ENCODE assay signal across 35 cellular contexts in genomic region chr12:114334395-114334794, GRCh38.
DNase-seq lines count a peak whose midpoint lies in the region; ATAC-seq, FAIRE-seq and TF ChIP-seq lines count a peak whose summit lies in the region.
"Had no signal": no experiment of that assay in that cellular context is flagged by ENCODE, and none has a peak within 500 bp of the region (broad histone marks: within the 10 kb centered on the region; RNA-seq: fewer than 3 reads in every experiment).

No MANE protein-coding gene starts in this region.

- intact Hi-C loops in Right ventricle myocardium inferior (cut with DNase I) (no loop called here), K562 (cut with micrococcal nuclease) (no loop called here)

- H3K4me1 ChIP-seq in cardiac muscle cell (ENCODE audit: low read depth), result peaks cover 28% of the 10 kb centered on the region
- no peaks in the 10 kb centered on the region for H3K4me1 ChIP-seq in K562 (replicated peaks in 1 of 2; ENCODE audit: control insufficient read depth in 2 of 2, insufficient read depth in 2 of 2, low read length in 2 of 2)
- H3K4me1 ChIP-seq: A549, BE2C, BLaER1, Caco-2 had no signal

- H3K27ac ChIP-seq in cardiac muscle cell (peak overlapping the region; percentile 91), K562 (ENCODE audit: extremely low read depth, low read depth, low read length) (no peak overlapping the region)
- H3K27ac ChIP-seq: 22Rv1; A549; BLaER1; BLaER1 treated with 17β-estradiol and CSF1 and Interleukin-3, amounts not matched to agents 10 nM and 100 nM; C4-2B had no signal

- ATAC-seq in Right ventricle myocardium inferior, result no peak
- no peak for ATAC-seq in WTC11
- no peak for ATAC-seq in K562
- no peak for ATAC-seq in HG03139 (IDR thresholded peaks at IDR 0.05; ENCODE audit: unreplicated experiment)
- ATAC-seq in HG03135 (IDR thresholded peaks at IDR 0.05; ENCODE audit: unreplicated experiment), result no peak
- ATAC-seq: A549; CD8-positive, alpha-beta T cell had no signal

- H3K4me3 Mint-ChIP-seq in WTC11, result no peak overlapping the region
- H3K4me3 Mint-ChIP-seq: B cell; CD14-positive monocyte; CD4-positive, alpha-beta memory T cell; CD4-positive, alpha-beta T cell; CD4-positive, CD25-positive, alpha-beta regulatory T cell; CD8-positive, alpha-beta memory T cell; CD8-positive, alpha-beta T cell had no signal

- H3K79me2 ChIP-seq in K562 (ENCODE audit: control insufficient read depth, insufficient read depth, low read length), result no peaks in the 10 kb centered on the region

- WGBS in K562 (ENCODE audit: insufficient coverage, low coverage, missing lambda C conversion rate), result 10% methylated on average over 3 of the region's 5 CpGs

- no peaks in the 10 kb centered on the region for H3K9me1 ChIP-seq in K562 (ENCODE audit: control insufficient read depth, insufficient read depth, low read length)

- no peak for DNase-seq in cardiac muscle cell (ENCODE audit: low read depth in 1 of 2, low spot score in 1 of 2)
- no peak for DNase-seq in Right ventricle myocardium inferior (ENCODE audit: missing footprints)
- no peak for DNase-seq in WTC11 (ENCODE audit: low spot score)
- no peak for DNase-seq in K562 (ENCODE audit: extremely low read depth in 1 of 4, low spot score in 3 of 4)
- DNase-seq: 8988T; ACHN; AML-193; BE2C; C1 segment of cervical spinal cord; Caco-2; Calu3; CD4-positive, alpha-beta memory T cell; CD4-positive, alpha-beta T cell; CD4-positive, CD25-positive, alpha-beta regulatory T cell; CD8-positive, alpha-beta memory T cell; CD8-positive, alpha-beta T cell; COR-L47; DMS 273 treated with DMSO at 0.1 percent for 48 hours; DMS153; DMS53; DMS79; DMS79 treated with DMSO at 0.1 percent for 48 hours; DND-41; EL had no signal

- H3K27ac Mint-ChIP-seq in WTC11, result no peak overlapping the region
- H3K27ac Mint-ChIP-seq: B cell; CD14-positive monocyte; CD4-positive, alpha-beta memory T cell; CD4-positive, alpha-beta T cell; CD4-positive, CD25-positive, alpha-beta regulatory T cell; CD8-positive, alpha-beta memory T cell; CD8-positive, alpha-beta T cell had no signal

- H3K4me3 ChIP-seq in cardiac muscle cell (no peak overlapping the region), K562 (no peak overlapping the region)
- H3K4me3 ChIP-seq: A549; BLaER1; BLaER1 treated with 17β-estradiol and CSF1 and Interleukin-3, amounts not matched to agents 10 nM and 100 nM had no signal

- peaks cover 25% of the 10 kb centered on the region for H3K9me3 Mint-ChIP-seq in WTC11

- BruUV-seq in K562 (replicated peaks; lab: Mats Ljungman, UMichigan), result no TSS peak

- no peak for TF ChIP-seq CTCF in cardiac muscle cell (IDR thresholded peaks at IDR 0.05; ENCODE audit: low read depth, low read length)
- no peak for TF ChIP-seq CTCF in WTC11 (IDR thresholded peaks at IDR 0.05)
- TF ChIP-seq CTCF in K562 (IDR thresholded peaks at IDR 0.05 in 2 of 3, conservative IDR thresholded peaks at IDR 0.05 in 1 of 3; ENCODE audit: insufficient read depth in 2 of 3, low read depth in 1 of 3, low read length in 3 of 3), result no peak

- in situ Hi-C loops in K562 (cut with MboI), result no loop called here

- TF ChIP-seq POLR2A in K562 (conservative IDR thresholded peaks at IDR 0.05), result no peak

- H3K9ac ChIP-seq in K562 (ENCODE audit: insufficient read depth in 1 of 2, low read depth in 2 of 2, low read length in 2 of 2), result no peak overlapping the region
- H3K9ac ChIP-seq: BLaER1; BLaER1 treated with 17β-estradiol and CSF1 and Interleukin-3, amounts not matched to agents 10 nM and 100 nM had no signal

- H3K9me3 ChIP-seq in cardiac muscle cell (ENCODE audit: low read depth) (no peaks in the 10 kb centered on the region), K562 (replicated peaks; ENCODE audit: control insufficient read depth, insufficient read depth, low read depth, low read length) (no peaks in the 10 kb centered on the region)
- H3K9me3 ChIP-seq: A549, BE2C, BLaER1, Caco-2 had no signal

- no peak overlapping the region for H3K4me2 ChIP-seq in K562 (ENCODE audit: insufficient read depth, low read length)
- H3K4me2 ChIP-seq: A549; BLaER1; BLaER1 treated with 17β-estradiol and CSF1 and Interleukin-3, amounts not matched to agents 10 nM and 100 nM had no signal

- no peaks in the 10 kb centered on the region for H4K20me1 ChIP-seq in K562 (replicated peaks; ENCODE audit: control insufficient read depth, insufficient read depth, low read length)
- H4K20me1 ChIP-seq: BLaER1; BLaER1 treated with 17β-estradiol and CSF1 and Interleukin-3, amounts not matched to agents 10 nM and 100 nM had no signal

- H3K27me3 Mint-ChIP-seq in WTC11 (ENCODE audit: low read depth), result peaks cover 10% of the 10 kb centered on the region
- H3K27me3 Mint-ChIP-seq: CD4-positive, CD25-positive, alpha-beta regulatory T cell had no signal

- FAIRE-seq in K562 (lab: Jason Lieb, UNC), result no peak
- FAIRE-seq: A204.1, A549, D721Med had no signal

- H3K27me3 ChIP-seq in cardiac muscle cell (no peaks in the 10 kb centered on the region), K562 (ENCODE audit: control insufficient read depth in 2 of 2, insufficient read depth in 2 of 2, low read length in 2 of 2) (no peaks in the 10 kb centered on the region)
- H3K27me3 ChIP-seq: BE2C; BLaER1; BLaER1 treated with 17β-estradiol and CSF1 and Interleukin-3, amounts not matched to agents 10 nM and 100 nM had no signal

- POLR2A ChIA-PET in WTC11 (lab: Charles Lee) (no interaction called here), K562 (lab: Yijun Ruan, JAX) (interaction anchor here (0.6 kb wide), 1 partner anchor 199 kb away, joined by 3 read pairs; no protein-coding TSS in a partner anchor)

- TF ChIP-seq RAD21 in K562 (CRISPR knock-in tag; conservative IDR thresholded peaks at IDR 0.05 in 1 of 2, IDR thresholded peaks at IDR 0.05 in 1 of 2), result no peak

- no peaks in the 10 kb centered on the region for H3K36me3 ChIP-seq in cardiac muscle cell
- no peaks in the 10 kb centered on the region for H3K36me3 ChIP-seq in K562 (ENCODE audit: control insufficient read depth, insufficient read depth, low read length)
- H3K36me3 ChIP-seq: BE2C; BLaER1; BLaER1 treated with 17β-estradiol and CSF1 and Interleukin-3, amounts not matched to agents 10 nM and 100 nM had no signal

- TF ChIP-seq EP300 in K562 (IDR thresholded peaks at IDR 0.05; ENCODE audit: low read length), result no peak

- CTCF ChIA-PET in WTC11 (lab: Charles Lee) (no interaction called here), K562 (lab: Yijun Ruan, JAX; ENCODE audit: low intra/inter-chr PET ratio) (no interaction called here)

- peaks cover 31% of the 10 kb centered on the region for H3K4me1 Mint-ChIP-seq in WTC11
- H3K4me1 Mint-ChIP-seq: B cell; CD14-positive monocyte; CD4-positive, alpha-beta memory T cell; CD4-positive, CD25-positive, alpha-beta regulatory T cell; CD8-positive, alpha-beta memory T cell had no signal

- H3K36me3 Mint-ChIP-seq in WTC11, result peaks cover 13% of the 10 kb centered on the region
- H3K36me3 Mint-ChIP-seq: CD14-positive monocyte; CD4-positive, alpha-beta memory T cell; CD4-positive, CD25-positive, alpha-beta regulatory T cell; CD8-positive, alpha-beta T cell had no signal

- H2AFZ ChIP-seq in K562 (ENCODE audit: low read depth, low read length), result no peak overlapping the region

TF ChIP-seq in WTC11, 78 proteins besides CTCF, POLR2A, EP300 and RAD21 (continues in another document):
- TF ChIP-seq HMGXB4 (CRISPR knock-in tag; IDR thresholded peaks at IDR 0.05), result no peak

TF ChIP-seq in K562, 482 proteins besides CTCF, POLR2A, EP300 and RAD21 (continues in another document):
- TF ChIP-seq JUNB (CRISPR knock-in tag; conservative IDR thresholded peaks at IDR 0.05) (no peak), THRAP3 (IDR thresholded peaks at IDR 0.05; ENCODE audit: borderline replicate concordance) (no peak), CREB3L1 (IDR thresholded peaks at IDR 0.05; ENCODE audit: borderline replicate concordance, low read depth) (no peak), TRIM24 (IDR thresholded peaks at IDR 0.05) (no peak), ZNF512 (tag; IDR thresholded peaks at IDR 0.05) (peak; percentile 75), KDM5B (IDR thresholded peaks at IDR 0.05; ENCODE audit: insufficient replicate concordance, low read depth, low read length) (no peak)
